ENCODE assay signal across 23 cellular contexts in genomic region chrX:43283187-43283586, GRCh38.
"Had no signal": no experiment of that assay in that cellular context is flagged by ENCODE, and none has a peak within 500 bp of the region (broad histone marks: within the 10 kb centered on the region; RNA-seq: fewer than 3 reads in every experiment).

No MANE protein-coding gene starts in this region.

- ATAC-seq: effector memory CD8-positive, alpha-beta T cell; esophagus mucosa; gastrocnemius medialis; left lung; lower lobe of right lung; mucosa of descending colon had no signal

- DNase-seq: cerebellar nuclear complex; colonic mucosa; cortex of kidney; effector CD8-positive, alpha-beta T cell; effector memory CD8-positive, alpha-beta T cell; endodermal cell; erythroblast; esophagus squamous epithelium; foreskin fibroblast; foreskin melanocyte; gastrocnemius medialis; glutamatergic neuron; head of caudate nucleus; hypothalamus; islet precursor cell; kidney; kidney glomerular epithelial cell; left lung; lower lobe of right lung; mesenchymal stem cell; mucosa of descending colon; naive B cell had no signal
